15 cellular contexts compared by ENCODE assay signal in genomic region chr12:48775991-48776649, GRCh38. TPM values are rescaled to one million over a fixed set of nuclear protein-coding genes. Genes with fewer than 3 reads are reported as not detected.
DNase-seq lines count a peak whose midpoint lies in the region; ATAC-seq and TF ChIP-seq lines count a peak whose summit lies in the region.
"Had no signal": no experiment of that assay in that cellular context is flagged by ENCODE, and none has a peak within 500 bp of the region (broad histone marks: within the 10 kb centered on the region; RNA-seq: fewer than 3 reads in every experiment).

No MANE protein-coding gene starts in this region.

- H3K36me3 ChIP-seq in BLaER1 (peaks cover 74% of the 10 kb centered on the region), mesenchymal stem cell (ENCODE audit: control insufficient read depth in 1 of 2, insufficient read depth in 2 of 2, low read depth in 1 of 2, low read length in 2 of 2) (peaks cover 67 to 75% of the 10 kb centered on the region in 2 experiments)

- no peak overlapping the region for H3K4me3 Mint-ChIP-seq in chondrocyte (ENCODE audit: unreplicated experiment)
- no peak overlapping the region for H3K4me3 Mint-ChIP-seq in stimulated activated naive CD8-positive, alpha-beta T cell treated with anti-CD3 and anti-CD28 coated beads, Interleukin-15, amount 100 ng/mL, for 72 hours
- H3K4me3 Mint-ChIP-seq: CD4-positive, CD25-positive, alpha-beta regulatory T cell; CD8-positive, alpha-beta T cell; H9 had no signal

- H3K23ac ChIP-seq in mesenchymal stem cell (ENCODE audit: low read length in 2 of 2) = no peak overlapping the region

- peak; percentile 91 for DNase-seq in chondrocyte (ENCODE audit: low spot score)
- DNase-seq in mesenchymal stem cell = no peak
- DNase-seq in stimulated activated naive CD8-positive, alpha-beta T cell treated with anti-CD3 and anti-CD28 coated beads, Interleukin-15, amount 100 ng/mL, for 72 hours = no peak
- no peak for DNase-seq in NCI-H1694 treated with DMSO at 0.1 percent for 48 hours (lab: John Stamatoyannopoulos, UW)
- DNase-seq: Caco-2; CD4-positive, CD25-positive, alpha-beta regulatory T cell; CD8-positive, alpha-beta T cell; DMS153; DND-41; GM23248; H9 had no signal

- H3K18ac ChIP-seq in mesenchymal stem cell (ENCODE audit: low read depth in 1 of 2, low read length in 2 of 2) = no peak overlapping the region

- no peak overlapping the region for H3K4ac ChIP-seq in mesenchymal stem cell (ENCODE audit: low read depth in 1 of 2, low read length in 2 of 2)

- H3K27ac ChIP-seq in BLaER1 (0 out of 2 replicates have a peak overlapping the region, but pooled peaks have one; percentile 18), mesenchymal stem cell (ENCODE audit: low read length, poor library complexity, severe bottlenecking) (no peak overlapping the region)
- H3K27ac ChIP-seq: C4-2B, GM23248 had no signal

- H4K20me1 ChIP-seq in BLaER1 = no peaks in the 10 kb centered on the region

- H2BK120ac ChIP-seq in mesenchymal stem cell (ENCODE audit: low read depth, low read length) = no peak overlapping the region

- H3K4me3 ChIP-seq in BLaER1 = no peak overlapping the region
- H3K4me3 ChIP-seq in mesenchymal stem cell (ENCODE audit: insufficient read depth in 1 of 2, low read depth in 1 of 2, low read length in 2 of 2) = peak overlapping the region in 1 of 2 experiments; percentile 6
- H3K4me3 ChIP-seq: GM23248 had no signal

- no peak overlapping the region for H2BK5ac ChIP-seq in mesenchymal stem cell (ENCODE audit: low read depth, low read length, poor library complexity, severe bottlenecking)

- no peaks in the 10 kb centered on the region for H3K27me3 Mint-ChIP-seq in chondrocyte (ENCODE audit: low read depth)
- H3K27me3 Mint-ChIP-seq in stimulated activated naive CD8-positive, alpha-beta T cell treated with anti-CD3 and anti-CD28 coated beads, Interleukin-15, amount 100 ng/mL, for 72 hours = no peaks in the 10 kb centered on the region

- peaks cover 63% of the 10 kb centered on the region for H3K79me1 ChIP-seq in mesenchymal stem cell (replicated peaks; ENCODE audit: low read length, poor library complexity, severe bottlenecking)

- no peak overlapping the region for H2AK5ac ChIP-seq in mesenchymal stem cell (ENCODE audit: low read length, severe bottlenecking)

- no peak overlapping the region for H3K9ac ChIP-seq in BLaER1
- no peak overlapping the region for H3K9ac ChIP-seq in mesenchymal stem cell (ENCODE audit: low read length)
- H3K9ac ChIP-seq: GM23248 had no signal

- H3K36me3 Mint-ChIP-seq in chondrocyte (ENCODE audit: low read depth) = peaks cover 42% of the 10 kb centered on the region
- H3K36me3 Mint-ChIP-seq: CD4-positive, CD25-positive, alpha-beta regulatory T cell; CD8-positive, alpha-beta T cell had no signal

- H3K27me3 ChIP-seq in BLaER1 = no peaks in the 10 kb centered on the region
- H3K27me3 ChIP-seq in mesenchymal stem cell (ENCODE audit: control insufficient read depth in 1 of 2, insufficient read depth in 1 of 2, low read length in 2 of 2) = no peaks in the 10 kb centered on the region

- H3K4me1 Mint-ChIP-seq in chondrocyte (ENCODE audit: low read depth) = peaks cover 26% of the 10 kb centered on the region
- H3K4me1 Mint-ChIP-seq in stimulated activated naive CD8-positive, alpha-beta T cell treated with anti-CD3 and anti-CD28 coated beads, Interleukin-15, amount 100 ng/mL, for 72 hours = peaks cover 8% of the 10 kb centered on the region
- H3K4me1 Mint-ChIP-seq: CD4-positive, CD25-positive, alpha-beta regulatory T cell had no signal

- no peak for ATAC-seq in GM21423 (IDR thresholded peaks at IDR 0.05; ENCODE audit: unreplicated experiment)
- no peak for ATAC-seq in stimulated activated naive CD8-positive, alpha-beta T cell treated with anti-CD3 and anti-CD28 coated beads, Interleukin-15, amount 100 ng/mL, for 72 hours
- ATAC-seq: CD8-positive, alpha-beta T cell; HCT116 had no signal

- H2BK15ac ChIP-seq in mesenchymal stem cell (ENCODE audit: low read depth, poor library complexity, severe bottlenecking) = no peak overlapping the region

- H3K4me1 ChIP-seq in BLaER1 = peaks cover 43% of the 10 kb centered on the region
- H3K4me1 ChIP-seq in mesenchymal stem cell (ENCODE audit: control insufficient read depth, insufficient read depth, low read depth, low read length) = peaks cover 24% of the 10 kb centered on the region

- H4K91ac ChIP-seq in mesenchymal stem cell (ENCODE audit: low read length) = peak overlapping the region; percentile 10

- H3K14ac ChIP-seq in mesenchymal stem cell (ENCODE audit: low read length in 2 of 2) = no peak overlapping the region

- H3K4me2 ChIP-seq in BLaER1 (no peak overlapping the region), mesenchymal stem cell (ENCODE audit: low read length, poor library complexity, severe bottlenecking) (no peak overlapping the region)

- 95% methylated on average over 29 of the region's 29 CpGs for WGBS in mesenchymal stem cell

- no peak overlapping the region for H2AFZ ChIP-seq in mesenchymal stem cell (ENCODE audit: low read depth, low read length)
- H2AFZ ChIP-seq: GM23248 had no signal

- no peaks in the 10 kb centered on the region for H3K9me3 Mint-ChIP-seq in chondrocyte (ENCODE audit: low read depth)
- no peaks in the 10 kb centered on the region for H3K9me3 Mint-ChIP-seq in stimulated activated naive CD8-positive, alpha-beta T cell treated with anti-CD3 and anti-CD28 coated beads, Interleukin-15, amount 100 ng/mL, for 72 hours
- H3K9me3 Mint-ChIP-seq: CD8-positive, alpha-beta T cell; H9 had no signal

- H3K9me3 ChIP-seq in BLaER1 (no peaks in the 10 kb centered on the region), mesenchymal stem cell (ENCODE audit: control insufficient read depth, low read length) (no peaks in the 10 kb centered on the region)
- H3K9me3 ChIP-seq: Caco-2 had no signal

- H4K8ac ChIP-seq in mesenchymal stem cell (ENCODE audit: low read length) = no peak overlapping the region

- H2BK12ac ChIP-seq in mesenchymal stem cell (ENCODE audit: low read length in 2 of 2) = no peak overlapping the region

- H3K27ac Mint-ChIP-seq in chondrocyte (ENCODE audit: unreplicated experiment) = no peak overlapping the region
- H3K27ac Mint-ChIP-seq in stimulated activated naive CD8-positive, alpha-beta T cell treated with anti-CD3 and anti-CD28 coated beads, Interleukin-15, amount 100 ng/mL, for 72 hours = no peak overlapping the region
- H3K27ac Mint-ChIP-seq: CD4-positive, CD25-positive, alpha-beta regulatory T cell; CD8-positive, alpha-beta T cell had no signal

- no peak for TF ChIP-seq CTCF in chondrocyte (IDR thresholded peaks at IDR 0.05)

RNA-seq across cellular contexts. Expression of gene ADCY6, which starts 12.8 kb away (rescaled TPM):
- 54.9 to 57.6 TPM (median 57.2 TPM) in 3 replicates for total RNA-seq in chondrocyte
- 23.9 TPM for polyA plus RNA-seq in mesenchymal stem cell (2013, experiment 1 of 2)
- polyA plus RNA-seq in mesenchymal stem cell (2013, experiment 2 of 2) = 21.9 TPM
- total RNA-seq: CD8-positive, alpha-beta T cell had no signal
- polyA plus RNA-seq: CD4-positive, CD25-positive, alpha-beta regulatory T cell had no signal

RNA-seq across cellular contexts. Expression of gene CACNB3, which starts 42.2 kb away (rescaled TPM):
- 57.5 to 72.6 TPM (median 69.5 TPM) in 3 replicates for total RNA-seq in chondrocyte
- polyA plus RNA-seq in mesenchymal stem cell (2013, experiment 1 of 2) = 43.5 TPM
- polyA plus RNA-seq in mesenchymal stem cell (2013, experiment 2 of 2) = 45.6 TPM

RNA-seq across cellular contexts. Expression of gene CCNT1, which starts 59.6 kb away (rescaled TPM):
- 26.4 to 34.9 TPM (median 28.9 TPM) in 3 replicates for total RNA-seq in chondrocyte
- polyA plus RNA-seq in mesenchymal stem cell (2013, experiment 1 of 2) = 14.6 TPM
- polyA plus RNA-seq in mesenchymal stem cell (2013, experiment 2 of 2) = 14.7 TPM
